ENCODE assay signal across 8 cellular contexts in the genomic region with DNA sequence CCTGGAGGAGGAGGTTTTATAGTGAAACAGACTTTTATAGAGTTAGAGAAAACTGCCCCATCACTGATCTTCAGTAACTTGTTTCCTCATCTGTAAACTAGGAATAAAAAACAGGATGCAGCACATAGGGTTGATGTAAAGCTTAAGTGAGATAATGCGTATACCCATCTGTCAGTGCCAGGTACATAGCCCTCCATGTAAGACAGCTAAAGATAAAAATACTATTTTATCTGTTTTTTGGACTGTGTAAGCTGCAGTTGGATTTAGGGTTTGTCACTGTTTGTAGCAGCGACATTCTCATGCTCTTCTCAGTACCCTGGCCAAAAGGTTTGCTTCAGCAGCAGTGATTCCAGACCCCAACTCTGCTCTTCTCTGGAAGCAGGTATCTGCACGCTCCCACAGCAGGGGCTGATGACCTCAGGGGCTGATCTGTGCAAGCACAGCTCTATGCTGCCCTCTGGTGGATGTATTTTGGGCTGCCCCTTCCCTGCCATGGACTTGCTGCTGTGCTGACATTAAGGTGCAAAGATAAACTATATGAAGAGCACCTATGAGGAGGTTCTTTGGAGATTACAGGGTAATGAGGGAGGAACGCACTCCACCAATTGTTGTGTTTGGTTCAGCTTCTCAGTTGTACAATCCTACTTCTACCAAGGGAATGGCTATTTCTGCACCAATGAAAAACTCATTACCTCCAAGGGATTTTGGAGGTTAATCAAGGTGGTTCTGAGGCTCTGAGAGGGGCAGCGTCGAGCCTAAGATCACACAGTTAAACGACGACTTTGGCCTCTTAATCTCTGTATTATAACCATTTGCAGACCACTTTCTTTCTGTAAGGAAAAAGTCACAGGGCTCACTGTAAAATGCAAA. TPM values are rescaled to one million over a fixed set of nuclear protein-coding genes. Genes with fewer than 3 reads are reported as not detected.
DNase-seq lines count a peak whose midpoint lies in the region; ATAC-seq and TF ChIP-seq lines count a peak whose summit lies in the region.

No MANE protein-coding gene starts in this region.

- intact Hi-C loops in heart right ventricle (cut with DNase I): loop anchor here (2.0 to 10.0 kb wide), 22 partner anchors 120 to 903 kb away; partner anchors contain the start of gene NR3C1 (in 3 of the 10)

- ATAC-seq in heart right ventricle (peak; percentile 94 to 98 (median 96)), GM19455 (IDR thresholded peaks at IDR 0.05; ENCODE audit: unreplicated experiment) (no peak)

- DNase-seq in GM12865 (ENCODE audit: low read depth) (peak; percentile 92), HEK293T (ENCODE audit: extremely low spot score) (peak; percentile 81), NAMALWA (ENCODE audit: low spot score) (peak; percentile 87), SKM-1 treated with dmso at 0.1 percent for 144 hours (lab: John Stamatoyannopoulos, UW; ENCODE audit: unreplicated experiment) (peak; percentile 56), heart right ventricle (peak; percentile 76 to 88), putamen (ENCODE audit: low spot score) (peak; percentile 58)
- DNase-seq in activated naive CD8-positive, alpha-beta T cell treated with anti-CD3 and anti-CD28 coated beads, Interleukin-2, amount 50 U/mL, for 16 hours (ENCODE audit: low read depth, low spot score): peak; percentile 71

- H3K27ac ChIP-seq in heart right ventricle: no peak overlapping the region

- H3K4me1 ChIP-seq in heart right ventricle: peaks cover 0 to 13% (median 6%) of the 10 kb centered on the region in 9 donors

- H3K4me3 ChIP-seq in GM12865 (ENCODE audit: low read depth, low read length) (no peak overlapping the region), heart right ventricle (no peak overlapping the region)

- no peaks in the 10 kb centered on the region for H3K36me3 ChIP-seq in heart right ventricle

- WGBS in heart right ventricle, 2 donors: 28 to 35% methylated on average over 8 of the region's 8 CpGs

- no peaks in the 10 kb centered on the region for H3K27me3 ChIP-seq in heart right ventricle

- no peaks in the 10 kb centered on the region for H3K9me3 ChIP-seq in heart right ventricle

- peak; percentile 96 for TF ChIP-seq CTCF in GM12865 (IDR thresholded peaks at IDR 0.05; ENCODE audit: insufficient read depth, low read depth, low read length, missing control alignments)
- TF ChIP-seq CTCF in heart right ventricle (IDR thresholded peaks at IDR 0.05): peak; percentile 92 to 99 (median 96)

- CTCF ChIA-PET in HEK293T (lab: Yijun Ruan, JAX): interaction anchor here (0.8 to 2.0 kb wide), 6 partner anchors 9 to 719 kb away, joined by 3 to 5 read pairs (median 4); partner anchors contain the start of gene NR3C1

- POLR2A ChIA-PET in HEK293T (lab: Yijun Ruan, JAX): interaction anchor here (1.0 kb wide), 1 partner anchor 420 kb away, joined by 4 read pairs; no protein-coding TSS in a partner anchor

TF ChIP-seq in HEK293T, 16 proteins besides CTCF, POLR2A, EP300 and RAD21:
- TF ChIP-seq ARNT (IDR thresholded peaks at IDR 0.05) (peak; percentile 86), HDGF (IDR thresholded peaks at IDR 0.05; ENCODE audit: borderline replicate concordance) (no peak)

RNA-seq across cellular contexts. Expression of gene HMHB1, which starts 13.1 kb away (rescaled TPM):
- not detected for total RNA-seq in heart right ventricle
- polyA plus RNA-seq in heart right ventricle: not detected
